ENCODE assay signal across 8 cellular contexts in the genomic region with DNA sequence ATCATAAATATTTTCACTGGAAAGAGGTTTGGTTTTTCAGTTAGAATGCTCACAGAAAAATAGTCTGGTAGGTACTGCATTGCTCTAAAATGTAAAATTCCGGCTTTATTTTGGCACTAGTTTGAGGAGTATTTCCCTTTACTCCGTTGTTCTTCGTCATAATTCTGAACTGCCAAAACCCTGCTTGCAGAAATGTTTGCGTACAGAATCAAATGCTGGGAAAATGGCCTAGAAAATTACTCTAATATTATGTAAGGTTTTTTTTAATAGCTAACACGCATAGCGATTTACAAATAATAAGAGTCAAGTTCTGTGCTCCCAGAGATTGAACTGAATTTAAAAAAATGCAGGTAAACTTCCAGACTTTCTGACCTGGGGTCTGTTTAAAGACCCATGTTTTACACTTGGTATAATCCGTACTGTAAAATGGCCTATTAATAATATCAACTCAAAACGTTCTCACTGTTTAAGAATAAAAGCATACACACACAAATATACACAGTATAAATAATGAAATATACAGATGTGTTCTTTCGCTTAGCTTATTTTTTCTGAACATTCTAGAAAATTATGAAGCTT. TPM values are rescaled to one million over a fixed set of nuclear protein-coding genes. Genes with fewer than 3 reads are reported as not detected.
DNase-seq lines count a peak whose midpoint lies in the region; ATAC-seq and TF ChIP-seq lines count a peak whose summit lies in the region.

No MANE protein-coding gene starts in this region.

- no peak for TF ChIP-seq EP300 in SK-N-SH (IDR thresholded peaks at IDR 0.05; ENCODE audit: borderline replicate concordance in 1 of 2, low read depth in 1 of 2, low read length in 1 of 2)
- no peak for TF ChIP-seq EP300 in stomach (IDR thresholded peaks at IDR 0.05)

- H3K4me1 ChIP-seq in SK-N-SH (ENCODE audit: control insufficient read depth in 1 of 2, insufficient read depth in 2 of 2, low read depth in 1 of 2, low read length in 1 of 2) (no peaks in the 10 kb centered on the region; a peak in 2 of 4 replicates), iPS-15b (ENCODE audit: control insufficient read depth, insufficient read depth, low read length) (peaks cover 1% of the 10 kb centered on the region), stomach (peaks cover 0 to 23% (median 10%) of the 10 kb centered on the region in 4 donors)

- H3K27ac ChIP-seq in SK-N-SH (ENCODE audit: low read depth in 2 of 2, low read length in 1 of 2): no peak overlapping the region
- peak overlapping the region in 4 of 5 donors; percentile 88 to 93 (median 90) for H3K27ac ChIP-seq in stomach

- peak overlapping the region; percentile 81 for H3K4me3 Mint-ChIP-seq in activated T-helper 1 cell treated with anti-CD3 and anti-CD28 coated beads, Interleukin-12 subunit alpha, Interleukin-12 subunit beta, Interleukin-2, Interleukin-4 antibody, amounts not matched to agents 30 ng/mL and 10 ng/mL and 1 ng/mL, durations not matched to agents 14 hours and 24 hours and 36 hours

- intact Hi-C loops in activated T-helper 1 cell treated with anti-CD3 and anti-CD28 coated beads, Interleukin-12 subunit alpha, Interleukin-12 subunit beta, Interleukin-2, Interleukin-4 antibody, amounts not matched to agents 30 ng/mL and 10 ng/mL and 1 ng/mL, durations not matched to agents 14 hours and 24 hours and 36 hours (cut with micrococcal nuclease): loop anchor here (2.0 to 10.0 kb wide), 2 partner anchors 75 to 1809 kb away; a partner anchor contains a TSS
- intact Hi-C loops in stomach (cut with DNase I; ENCODE audit: low total_unique reads): no loop called here

- no peaks in the 10 kb centered on the region for H3K9me2 ChIP-seq in SK-N-SH

- H3K9me3 Mint-ChIP-seq in activated T-helper 1 cell treated with anti-CD3 and anti-CD28 coated beads, Interleukin-12 subunit alpha, Interleukin-12 subunit beta, Interleukin-2, Interleukin-4 antibody, amounts not matched to agents 30 ng/mL and 10 ng/mL and 1 ng/mL, durations not matched to agents 14 hours and 24 hours and 36 hours: no peaks in the 10 kb centered on the region

- H3K27me3 Mint-ChIP-seq in activated T-helper 1 cell treated with anti-CD3 and anti-CD28 coated beads, Interleukin-12 subunit alpha, Interleukin-12 subunit beta, Interleukin-2, Interleukin-4 antibody, amounts not matched to agents 30 ng/mL and 10 ng/mL and 1 ng/mL, durations not matched to agents 14 hours and 24 hours and 36 hours (ENCODE audit: insufficient read depth): peaks cover 28% of the 10 kb centered on the region

- H3K4me2 ChIP-seq in SK-N-SH: peak overlapping the region; percentile 66

- DNase-seq in SK-N-SH (no peak), stomach (no peak), hippocampal formation (lab: John Stamatoyannopoulos, UW) (no peak), SW 1271 (lab: John Stamatoyannopoulos, UW) (no peak)
- DNase-seq in activated T-helper 1 cell treated with anti-CD3 and anti-CD28 coated beads, Interleukin-12 subunit alpha, Interleukin-12 subunit beta, Interleukin-2, Interleukin-4 antibody, amounts not matched to agents 30 ng/mL and 10 ng/mL and 1 ng/mL, durations not matched to agents 14 hours and 24 hours and 36 hours (ENCODE audit: low spot score): no peak

- CTCF ChIA-PET in SK-N-SH (lab: Yijun Ruan, JAX): interaction anchor here (0.7 to 3.2 kb wide), 19 partner anchors 9 to 60 kb away, joined by 3 to 33 read pairs (median 6); a partner anchor contains a TSS

- peak overlapping the region; percentile 96; the same call in 1 of the 2 replicates for H2AFZ ChIP-seq in SK-N-SH (ENCODE audit: low read depth)

- no peaks in the 10 kb centered on the region for H3K36me3 ChIP-seq in SK-N-SH (replicated peaks in 1 of 2; ENCODE audit: control insufficient read depth in 1 of 2, insufficient read depth in 2 of 2, low read length in 1 of 2)
- no peaks in the 10 kb centered on the region for H3K36me3 ChIP-seq in iPS-15b (ENCODE audit: control insufficient read depth, insufficient read depth, low read length)
- H3K36me3 ChIP-seq in stomach: no peaks in the 10 kb centered on the region

- TF ChIP-seq CTCF in SK-N-SH (IDR thresholded peaks at IDR 0.05) (no peak), stomach (IDR thresholded peaks at IDR 0.05) (no peak)

- H3K36me3 Mint-ChIP-seq in activated T-helper 1 cell treated with anti-CD3 and anti-CD28 coated beads, Interleukin-12 subunit alpha, Interleukin-12 subunit beta, Interleukin-2, Interleukin-4 antibody, amounts not matched to agents 30 ng/mL and 10 ng/mL and 1 ng/mL, durations not matched to agents 14 hours and 24 hours and 36 hours (ENCODE audit: low read depth): no peaks in the 10 kb centered on the region

- H3K9ac ChIP-seq in SK-N-SH (peak overlapping the region; percentile 74; the same call in 1 of the 2 replicates), iPS-15b (ENCODE audit: low read depth, low read length) (no peak overlapping the region)

- no peak for TF ChIP-seq POLR2A in stomach (IDR thresholded peaks at IDR 0.05)

- H3K79me2 ChIP-seq in SK-N-SH (ENCODE audit: insufficient read depth): no peaks in the 10 kb centered on the region

- no peaks in the 10 kb centered on the region for H3K9me3 ChIP-seq in SK-N-SH
- no peaks in the 10 kb centered on the region for H3K9me3 ChIP-seq in iPS-15b (ENCODE audit: control insufficient read depth, insufficient read depth, low read length)
- H3K9me3 ChIP-seq in stomach: no peaks in the 10 kb centered on the region

- ATAC-seq in SK-N-SH treated with all-trans-retinoic acid at 6 μM for 48 hours (no peak), HG03571 (IDR thresholded peaks at IDR 0.05; ENCODE audit: unreplicated experiment) (no peak)

- H3K27me3 ChIP-seq in SK-N-SH (ENCODE audit: insufficient read depth): no peaks in the 10 kb centered on the region
- peaks cover 62% of the 10 kb centered on the region for H3K27me3 ChIP-seq in iPS-15b (ENCODE audit: control insufficient read depth, insufficient read depth, low read length)
- H3K27me3 ChIP-seq in stomach: no peaks in the 10 kb centered on the region

- POLR2A ChIA-PET in SK-N-SH (lab: Yijun Ruan, JAX): interaction anchor here (1.9 kb wide), 1 partner anchor 24 kb away, joined by 13 read pairs; a partner anchor contains a TSS

- H3K4me1 Mint-ChIP-seq in activated T-helper 1 cell treated with anti-CD3 and anti-CD28 coated beads, Interleukin-12 subunit alpha, Interleukin-12 subunit beta, Interleukin-2, Interleukin-4 antibody, amounts not matched to agents 30 ng/mL and 10 ng/mL and 1 ng/mL, durations not matched to agents 14 hours and 24 hours and 36 hours (ENCODE audit: low read depth): no peaks in the 10 kb centered on the region

- no peaks in the 10 kb centered on the region for H3F3A ChIP-seq in SK-N-SH (replicated peaks; ENCODE audit: insufficient read depth)

- H3K4me3 ChIP-seq in SK-N-SH (ENCODE audit: low read depth in 2 of 2, low read length in 1 of 2) (peak overlapping the region; percentile 70 to 82), iPS-15b (ENCODE audit: low read depth, low read length) (peak overlapping the region; percentile 95), stomach (peak overlapping the region; percentile 73 to 92 (median 90))

- no peak for TF ChIP-seq RAD21 in SK-N-SH (IDR thresholded peaks at IDR 0.05; ENCODE audit: low read length)

- WGBS in SK-N-SH (ENCODE audit: low lambda C conversion rate): 78% methylated on average over 9 of the region's 9 CpGs
- WGBS in stomach, 5 donors: 30 to 58% (median 37%) methylated on average over 9 of the region's 9 CpGs

- H3K27ac Mint-ChIP-seq in activated T-helper 1 cell treated with anti-CD3 and anti-CD28 coated beads, Interleukin-12 subunit alpha, Interleukin-12 subunit beta, Interleukin-2, Interleukin-4 antibody, amounts not matched to agents 30 ng/mL and 10 ng/mL and 1 ng/mL, durations not matched to agents 14 hours and 24 hours and 36 hours: no peak overlapping the region

- no peaks in the 10 kb centered on the region for H4K20me1 ChIP-seq in SK-N-SH (ENCODE audit: insufficient read depth)

TF ChIP-seq in SK-N-SH, 30 proteins besides CTCF, POLR2A, EP300 and RAD21 (continues in another document):
- TF ChIP-seq EZH2phosphoT487 (IDR thresholded peaks at IDR 0.05; ENCODE audit: borderline replicate concordance, low read depth): no peak
- TF ChIP-seq, protein P1, sequence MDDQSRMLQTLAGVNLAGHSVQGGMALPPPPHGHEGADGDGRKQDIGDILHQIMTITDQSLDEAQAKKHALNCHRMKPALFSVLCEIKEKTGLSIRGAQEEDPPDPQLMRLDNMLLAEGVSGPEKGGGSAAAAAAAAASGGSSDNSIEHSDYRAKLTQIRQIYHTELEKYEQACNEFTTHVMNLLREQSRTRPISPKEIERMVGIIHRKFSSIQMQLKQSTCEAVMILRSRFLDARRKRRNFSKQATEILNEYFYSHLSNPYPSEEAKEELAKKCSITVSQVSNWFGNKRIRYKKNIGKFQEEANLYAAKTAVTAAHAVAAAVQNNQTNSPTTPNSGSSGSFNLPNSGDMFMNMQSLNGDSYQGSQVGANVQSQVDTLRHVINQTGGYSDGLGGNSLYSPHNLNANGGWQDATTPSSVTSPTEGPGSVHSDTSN (IDR thresholded peaks at IDR 0.05): no peak
- TF ChIP-seq FOXJ3 (CRISPR knock-in tag; IDR thresholded peaks at IDR 0.05): no peak

RNA-seq across cellular contexts. Expression of a gene that starts 23.6 kb away (rescaled TPM):
- 17.1 and 21.2 TPM in 2 replicates for polyA plus RNA-seq in SK-N-SH (2012; rRNA removed)
- polyA plus RNA-seq in SK-N-SH (2012; cell fraction: cytosol; rRNA removed): 10.0 and 12.1 TPM in 2 replicates
- 62.9 and 95.4 TPM in 2 replicates for polyA plus RNA-seq in SK-N-SH (2012; cell fraction: nucleus; rRNA removed)
- 23.8 and 31.0 TPM in 2 replicates for total RNA-seq in activated T-helper 1 cell treated with anti-CD3 and anti-CD28 coated beads, Interleukin-12 subunit alpha, Interleukin-12 subunit beta, Interleukin-2, Interleukin-4 antibody, amounts not matched to agents 30 ng/mL and 10 ng/mL and 1 ng/mL, durations not matched to agents 14 hours and 24 hours and 36 hours
- total RNA-seq in stomach: 10 to 100 TPM; 11.9 to 25.2 (median 14.6) TPM
- 1 to 10 TPM; 3.5 to 8.5 (median 5.4) TPM for polyA plus RNA-seq in stomach

Comparison
In these comparisons a context has a peak if more than half of its experiments do, and no peak if none do; other contexts are left out.
1. H3K27ac ChIP-seq: peak in stomach (4 of 5); none in SK-N-SH (0 of 2).
2. Peak in every context shown above with its lines, with median percentiles within 50 percentile points of each other: H3K4me3 ChIP-seq.